ENCODE assay signal across 17 cellular contexts in genomic region chr2:201633862-201634261, GRCh38.
"Had no signal": no experiment of that assay in that cellular context is flagged by ENCODE, and none has a peak within 500 bp of the region (broad histone marks: within the 10 kb centered on the region; RNA-seq: fewer than 3 reads in every experiment).

No MANE protein-coding gene starts in this region.

- H3K27me3 ChIP-seq: gastroesophageal sphincter, left lung, right atrium auricular region, sigmoid colon, stomach, transverse colon had no signal

- ATAC-seq: gastroesophageal sphincter, left lung, natural killer cell had no signal

- H3K27ac ChIP-seq: coronary artery, gastroesophageal sphincter, left lung, lower lobe of right lung, right atrium auricular region, sigmoid colon, stomach, thoracic aorta, transverse colon had no signal

- H3K9me3 ChIP-seq: gastroesophageal sphincter, left lung, lower lobe of right lung, right atrium auricular region, sigmoid colon, stomach, thoracic aorta, transverse colon had no signal

- H3K4me1 ChIP-seq: gastroesophageal sphincter, left lung, lower lobe of right lung, right atrium auricular region, sigmoid colon, stomach, transverse colon had no signal

- H3K4me3 ChIP-seq: coronary artery, gastroesophageal sphincter, left lung, lower lobe of right lung, right atrium auricular region, sigmoid colon, stomach, thoracic aorta, transverse colon had no signal

- DNase-seq: effector CD4-positive, alpha-beta T cell; endodermal cell; glutamatergic neuron; left lung; lower lobe of right lung; natural killer cell; sigmoid colon; small intestine; stimulated activated CD4-positive, alpha-beta T cell treated with anti-CD3 and anti-CD28 coated beads, Interleukin-12 subunit alpha, Interleukin-12 subunit beta, amount 100 ng/mL, for 4 hours; stimulated activated naive CD4-positive, alpha-beta T cell; stomach; substantia nigra; transverse colon had no signal
